ENCODE assay signal across 8 cellular contexts in the genomic region with DNA sequence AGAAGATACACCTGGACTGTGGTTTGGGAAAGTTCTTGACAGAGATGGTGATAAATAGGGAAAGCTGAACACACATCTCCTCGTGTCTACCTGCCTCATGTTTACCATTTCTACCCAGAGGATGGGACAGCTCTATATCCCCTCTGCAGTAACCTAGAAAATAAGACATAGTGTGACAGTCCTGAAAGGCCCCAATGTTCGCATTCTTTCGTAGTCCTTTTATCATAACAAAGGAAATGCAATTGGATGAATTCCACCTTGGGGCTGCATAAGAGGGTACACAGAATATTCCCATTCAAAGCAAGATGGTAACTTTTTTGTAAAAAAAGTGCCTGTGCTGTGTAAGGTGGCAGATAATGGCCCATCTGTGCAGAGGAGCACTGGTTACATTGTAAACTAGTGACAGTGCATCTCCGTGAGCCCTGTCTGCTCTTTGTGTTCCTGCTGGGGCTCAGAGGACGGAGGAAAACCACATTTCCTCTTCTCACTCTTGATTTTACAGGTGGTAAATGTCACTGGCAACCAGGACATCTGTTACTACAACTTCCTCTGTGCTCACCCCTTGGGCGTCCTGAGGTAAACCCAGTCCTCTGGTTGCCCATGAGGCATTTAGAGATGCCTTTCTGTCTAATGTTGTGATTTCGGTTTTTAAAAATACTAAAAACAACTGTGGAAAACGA.
DNase-seq lines count a peak whose midpoint lies in the region; ATAC-seq and TF ChIP-seq lines count a peak whose summit lies in the region.

No MANE protein-coding gene starts in this region.

- H3K9ac ChIP-seq in OCI-LY1 (ENCODE audit: low read length) (no peak overlapping the region; the same call in 1 of the 2 replicates), colonic mucosa (ENCODE audit: low read depth in 2 of 2, low read length in 2 of 2) (no peak overlapping the region)

- TF ChIP-seq POLR2A in tibial nerve (IDR thresholded peaks at IDR 0.05): no peak

- WGBS in tibial nerve, 2 donors: 47 to 50% methylated on average over 8 of the region's 8 CpGs

- no peaks in the 10 kb centered on the region for H3F3A ChIP-seq in OCI-LY1 (ENCODE audit: insufficient read depth, low read length)

- H3K4me3 ChIP-seq in OCI-LY1 (ENCODE audit: low read depth, low read length, poor library complexity, severe bottlenecking): no peak overlapping the region
- H3K4me3 ChIP-seq in colonic mucosa: no peak overlapping the region
- no peak overlapping the region for H3K4me3 ChIP-seq in tibial nerve
- no peak overlapping the region for H3K4me3 ChIP-seq in ascending aorta

- H3K4me1 ChIP-seq in OCI-LY1 (ENCODE audit: insufficient read depth, low read length, severe bottlenecking) (peaks cover 16% of the 10 kb centered on the region), colonic mucosa (no peaks in the 10 kb centered on the region), tibial nerve (peaks cover 0 to 8% (median 0%) of the 10 kb centered on the region in 4 donors), ascending aorta (no peaks in the 10 kb centered on the region)

- H3K9me2 ChIP-seq in OCI-LY1 (ENCODE audit: low read depth, low read length): no peaks in the 10 kb centered on the region

- ATAC-seq in GM18861 (IDR thresholded peaks at IDR 0.05; ENCODE audit: unreplicated experiment) (peak; percentile 98), HG02840 (IDR thresholded peaks at IDR 0.05; ENCODE audit: low FRiP score, unreplicated experiment) (peak; percentile 98), esophagus mucosa (peak; percentile 52)

- H3K27ac ChIP-seq in OCI-LY1 (ENCODE audit: low read depth, low read length, poor library complexity, severe bottlenecking) (peak overlapping the region; percentile 45), colonic mucosa (no peak overlapping the region), tibial nerve (no peak overlapping the region), ascending aorta (no peak overlapping the region)

- intact Hi-C loops in colonic mucosa (cut with DNase I): no loop called here
- intact Hi-C loops in ascending aorta (cut with DNase I): no loop called here

- H3K27me3 ChIP-seq in OCI-LY1 (ENCODE audit: insufficient read depth, low read length): no peaks in the 10 kb centered on the region
- H3K27me3 ChIP-seq in colonic mucosa: no peaks in the 10 kb centered on the region
- no peaks in the 10 kb centered on the region for H3K27me3 ChIP-seq in tibial nerve
- H3K27me3 ChIP-seq in ascending aorta: no peaks in the 10 kb centered on the region

- H3K4me2 ChIP-seq in OCI-LY1 (ENCODE audit: low read length): peak overlapping the region; percentile 17; the same call in 1 of the 2 replicates

- no peak for TF ChIP-seq EP300 in tibial nerve (IDR thresholded peaks at IDR 0.05)

- no peaks in the 10 kb centered on the region for H3K79me2 ChIP-seq in OCI-LY1 (ENCODE audit: insufficient read depth, low read length)

- H3K36me3 ChIP-seq in OCI-LY1 (ENCODE audit: insufficient read depth, low read length) (no peaks in the 10 kb centered on the region), colonic mucosa (peaks cover 5% of the 10 kb centered on the region), tibial nerve (no peaks in the 10 kb centered on the region), ascending aorta (no peaks in the 10 kb centered on the region)

- no peak overlapping the region for H2AFZ ChIP-seq in OCI-LY1 (ENCODE audit: low read length)

- H3K9me3 ChIP-seq in OCI-LY1 (ENCODE audit: low read length) (no peaks in the 10 kb centered on the region), colonic mucosa (no peaks in the 10 kb centered on the region), tibial nerve (no peaks in the 10 kb centered on the region), ascending aorta (no peaks in the 10 kb centered on the region)

- H4K20me1 ChIP-seq in OCI-LY1 (ENCODE audit: insufficient read depth, low read length): no peaks in the 10 kb centered on the region

- no peak for DNase-seq in colonic mucosa
- DNase-seq in tibial nerve (ENCODE audit: low spot score in 2 of 2): no peak
- DNase-seq in NCI-H2029 treated with DMSO at 0.1 percent for 48 hours (lab: John Stamatoyannopoulos, UW): no peak
- DNase-seq in ascending aorta (ENCODE audit: low spot score in 2 of 2): no peak

- no peak for TF ChIP-seq CTCF in OCI-LY1 (IDR thresholded peaks at IDR 0.05; ENCODE audit: low read length)
- no peak for TF ChIP-seq CTCF in colonic mucosa (IDR thresholded peaks at IDR 0.05)
- TF ChIP-seq CTCF in tibial nerve (IDR thresholded peaks at IDR 0.05): no peak
- TF ChIP-seq CTCF in ascending aorta (IDR thresholded peaks at IDR 0.05): no peak
